ENCODE assay signal across 17 cellular contexts in genomic region chr3:10515884-10516495, GRCh38. TPM values are rescaled to one million over a fixed set of nuclear protein-coding genes. Genes with fewer than 3 reads are reported as not detected.
DNase-seq lines count a peak whose midpoint lies in the region; ATAC-seq and TF ChIP-seq lines count a peak whose summit lies in the region.
"Had no signal": no experiment of that assay in that cellular context is flagged by ENCODE, and none has a peak within 500 bp of the region (broad histone marks: within the 10 kb centered on the region; RNA-seq: fewer than 3 reads in every experiment).

No MANE protein-coding gene starts in this region.

- no peak overlapping the region for H2AFZ ChIP-seq in neural progenitor cell (replicated peaks)

- no peaks in the 10 kb centered on the region for H3K9me3 ChIP-seq in neural progenitor cell (ENCODE audit: low read depth)
- H3K9me3 ChIP-seq: gastroesophageal sphincter, SJSA1, transverse colon had no signal

- peak; percentile 10 for TF ChIP-seq CTCF in GM06990 (IDR thresholded peaks at IDR 0.05; ENCODE audit: insufficient read depth, low read length, poor library complexity, severe bottlenecking)
- TF ChIP-seq CTCF in WTC11 (IDR thresholded peaks at IDR 0.05), result no peak
- TF ChIP-seq CTCF in neural progenitor cell (IDR thresholded peaks at IDR 0.05), result peak; percentile 50

- H3K27me3 Mint-ChIP-seq in WTC11 (ENCODE audit: low read depth), result no peaks in the 10 kb centered on the region
- H3K27me3 Mint-ChIP-seq in neural progenitor cell (ENCODE audit: insufficient read depth, low read depth), result peaks cover 5% of the 10 kb centered on the region
- H3K27me3 Mint-ChIP-seq: activated naive CD8-positive, alpha-beta T cell treated with anti-CD3 and anti-CD28 coated beads for 36 hours had no signal

- H3K4me1 Mint-ChIP-seq in WTC11, result peaks cover 21% of the 10 kb centered on the region
- H3K4me1 Mint-ChIP-seq in neural progenitor cell, result peaks cover 11% of the 10 kb centered on the region
- H3K4me1 Mint-ChIP-seq: activated naive CD8-positive, alpha-beta T cell treated with anti-CD3 and anti-CD28 coated beads for 36 hours had no signal

- H3K27ac Mint-ChIP-seq in WTC11 (no peak overlapping the region), neural progenitor cell (no peak overlapping the region)
- H3K27ac Mint-ChIP-seq: activated naive CD8-positive, alpha-beta T cell treated with anti-CD3 and anti-CD28 coated beads for 36 hours had no signal

- no peaks in the 10 kb centered on the region for H3K36me3 ChIP-seq in GM06990 (ENCODE audit: control insufficient read depth, insufficient read depth, low read length)
- no peaks in the 10 kb centered on the region for H3K36me3 ChIP-seq in neural progenitor cell
- H3K36me3 ChIP-seq: gastroesophageal sphincter, SJSA1, transverse colon had no signal

- H3K4me2 ChIP-seq in neural progenitor cell, result no peak overlapping the region

- H3K79me2 ChIP-seq in neural progenitor cell (ENCODE audit: low read depth), result no peaks in the 10 kb centered on the region

- no peaks in the 10 kb centered on the region for H3F3A ChIP-seq in neural progenitor cell (ENCODE audit: low read depth)

- CTCF ChIA-PET in WTC11 (lab: Charles Lee), result interaction anchor here (0.6 to 1.1 kb wide), 2 partner anchors 9 to 172 kb away, joined by 3 read pairs; no protein-coding TSS in a partner anchor

- DNase-seq in GM06990 (ENCODE audit: extremely low read depth, insufficient read length), result no peak
- DNase-seq in HuH-7 (ENCODE audit: low spot score), result peak; percentile 82
- no peak for DNase-seq in WTC11 (ENCODE audit: low spot score)
- DNase-seq in neural progenitor cell (ENCODE audit: low spot score), result peak; percentile 52
- DNase-seq in COLO829 (ENCODE audit: low spot score), result no peak
- no peak for DNase-seq in HK-2 (ENCODE audit: unreplicated experiment)
- no peak for DNase-seq in NCI-H82 (lab: John Stamatoyannopoulos, UW)
- DNase-seq: activated CD8-positive, alpha-beta memory T cell treated with anti-CD3 and anti-CD28 coated beads, Interleukin-2, amount 50 U/mL, for 48 hours; activated naive CD8-positive, alpha-beta T cell treated with anti-CD3 and anti-CD28 coated beads for 36 hours; C1 segment of cervical spinal cord; NCI-H748 treated with DMSO at 0.1 percent for 48 hours; stimulated activated CD4-positive, alpha-beta T cell treated with anti-CD3 and anti-CD28 coated beads, Interleukin-2, amount 100 ng/mL, for 24 hours; transverse colon had no signal

- H3K4me3 ChIP-seq in GM06990 (replicated peaks; ENCODE audit: low read depth, low read length), result no peak overlapping the region
- no peak overlapping the region for H3K4me3 ChIP-seq in neural progenitor cell
- H3K4me3 ChIP-seq: gastroesophageal sphincter, SJSA1, transverse colon had no signal

- POLR2A ChIA-PET in WTC11 (lab: Charles Lee), result no interaction called here

- no peaks in the 10 kb centered on the region for H4K20me1 ChIP-seq in neural progenitor cell (ENCODE audit: low read depth)

- H3K36me3 Mint-ChIP-seq in WTC11 (no peaks in the 10 kb centered on the region), neural progenitor cell (no peaks in the 10 kb centered on the region)
- H3K36me3 Mint-ChIP-seq: activated naive CD8-positive, alpha-beta T cell treated with anti-CD3 and anti-CD28 coated beads for 36 hours had no signal

- no peak overlapping the region for H3K4me3 Mint-ChIP-seq in WTC11
- no peak overlapping the region for H3K4me3 Mint-ChIP-seq in neural progenitor cell
- H3K4me3 Mint-ChIP-seq: activated naive CD8-positive, alpha-beta T cell treated with anti-CD3 and anti-CD28 coated beads for 36 hours had no signal

- H3K27me3 ChIP-seq in GM06990 (replicated peaks; ENCODE audit: control insufficient read depth, insufficient read depth, low read length) (no peaks in the 10 kb centered on the region; the same call in none of the 2 replicates), neural progenitor cell (no peaks in the 10 kb centered on the region)
- H3K27me3 ChIP-seq: SJSA1 had no signal

- H3K4me1 ChIP-seq in neural progenitor cell, result no peaks in the 10 kb centered on the region
- H3K4me1 ChIP-seq: gastroesophageal sphincter, transverse colon had no signal

- no peaks in the 10 kb centered on the region for H3K9me3 Mint-ChIP-seq in WTC11
- no peaks in the 10 kb centered on the region for H3K9me3 Mint-ChIP-seq in neural progenitor cell
- H3K9me3 Mint-ChIP-seq: activated naive CD8-positive, alpha-beta T cell treated with anti-CD3 and anti-CD28 coated beads for 36 hours had no signal

- no peak overlapping the region for H3K9ac ChIP-seq in neural progenitor cell

- ATAC-seq in WTC11, result peak; percentile 87
- ATAC-seq: gastroesophageal sphincter had no signal

- H3K27ac ChIP-seq in neural progenitor cell, result no peak overlapping the region
- H3K27ac ChIP-seq: gastroesophageal sphincter, SJSA1, transverse colon had no signal

TF ChIP-seq in WTC11, 78 proteins besides CTCF, POLR2A, EP300 and RAD21:
- TF ChIP-seq E2F4 (CRISPR knock-in tag; IDR thresholded peaks at IDR 0.05; ENCODE audit: borderline replicate concordance, low read depth), result no peak
- TF ChIP-seq USF2 (CRISPR knock-in tag; IDR thresholded peaks at IDR 0.05), result no peak
- no peak for TF ChIP-seq SMAD4 (CRISPR knock-in tag; IDR thresholded peaks at IDR 0.05)
- TF ChIP-seq ETV6 (CRISPR knock-in tag; IDR thresholded peaks at IDR 0.05), result no peak
- TF ChIP-seq MLX (CRISPR knock-in tag; IDR thresholded peaks at IDR 0.05), result no peak
- TF ChIP-seq ATF1 (CRISPR knock-in tag; IDR thresholded peaks at IDR 0.05), result no peak
- TF ChIP-seq ZNF512 (CRISPR knock-in tag; IDR thresholded peaks at IDR 0.05; ENCODE audit: borderline replicate concordance), result no peak
- TF ChIP-seq GRHL2 (CRISPR knock-in tag; IDR thresholded peaks at IDR 0.05; ENCODE audit: insufficient replicate concordance, severe bottlenecking), result no peak
TF ChIP-seq in WTC11: peak in this region for 0.

RNA-seq across cellular contexts. Expression of gene ATP2B2, which starts 10.6 kb away (rescaled TPM):
- total RNA-seq in WTC11 (2021) (0.48 to 0.62 TPM (median 0.57 TPM) in 3 replicates), neural progenitor cell (ENCODE audit: low replicate concordance) (0.03 TPM in 1 of 2 replicates, not detected in the other)
- total RNA-seq: activated naive CD8-positive, alpha-beta T cell treated with anti-CD3 and anti-CD28 coated beads for 36 hours; M059J; pulmonary artery endothelial cell; SJSA1; transverse colon had no signal

Comparison
In these comparisons a context has a peak if more than half of its experiments do, and no peak if none do; other contexts are left out.
1. DNase-seq: peak in HuH-7 (single experiment) and neural progenitor cell (single experiment); none in GM06990 (single experiment), WTC11 (single experiment), COLO829 (single experiment), HK-2 (single experiment) and NCI-H82 (single experiment).